19 cellular contexts compared by ENCODE assay signal in genomic region chr6:20805027-20805426, GRCh38.
DNase-seq lines count a peak whose midpoint lies in the region; ATAC-seq and TF ChIP-seq lines count a peak whose summit lies in the region.
"Had no signal": no experiment of that assay in that cellular context is flagged by ENCODE, and none has a peak within 500 bp of the region (broad histone marks: within the 10 kb centered on the region; RNA-seq: fewer than 3 reads in every experiment).

No MANE protein-coding gene starts in this region.

- H3K27me3 ChIP-seq in A673 (replicated peaks; ENCODE audit: insufficient read depth, low read depth, low read length, poor library complexity), result no peaks in the 10 kb centered on the region
- H3K27me3 ChIP-seq: heart left ventricle, SJSA1 had no signal

- no peak overlapping the region for H3K4me3 Mint-ChIP-seq in glutamatergic neuron (ENCODE audit: unreplicated experiment)
- no peak overlapping the region for H3K4me3 Mint-ChIP-seq in stimulated activated memory B cell treated with anti-CD40 and anti-IgM and Interleukin-4, amounts not matched to agents 10 μg/mL and 1 μg/mL and 100 μg/mL, for 72 hours
- H3K4me3 Mint-ChIP-seq: endodermal cell; memory B cell; stimulated activated naive CD8-positive, alpha-beta T cell treated with anti-CD3 and anti-CD28 coated beads, Interleukin-15, amount 100 ng/mL, for 72 hours had no signal

- no peak overlapping the region for H3K27ac ChIP-seq in A673 (ENCODE audit: low read depth, low read length, poor library complexity, severe bottlenecking)
- H3K27ac ChIP-seq: A549, GM23248, heart left ventricle, SJSA1 had no signal

- POLR2A ChIA-PET in A673 (lab: Charles Lee; ENCODE audit: low non-redundant PET), result no interaction called here

- ATAC-seq in Right ventricle myocardium superior (ENCODE audit: poor library complexity) (peak; percentile 53), Right ventricle myocardium inferior (no peak), HG03103 (IDR thresholded peaks at IDR 0.05; ENCODE audit: low read depth, unreplicated experiment) (peak; percentile 69)
- no peak for ATAC-seq in stimulated activated memory B cell treated with anti-CD40 and anti-IgM and Interleukin-4, amounts not matched to agents 10 μg/mL and 1 μg/mL and 100 μg/mL, for 72 hours
- ATAC-seq: A549; heart left ventricle; stimulated activated naive CD8-positive, alpha-beta T cell treated with anti-CD3 and anti-CD28 coated beads, Interleukin-15, amount 100 ng/mL, for 72 hours had no signal

- no peak for DNase-seq in Right ventricle myocardium superior
- no peak for DNase-seq in Right ventricle myocardium inferior (ENCODE audit: missing footprints)
- DNase-seq in glutamatergic neuron, result no peak
- no peak for DNase-seq in NCI-H2107 treated with DMSO at 0.1 percent for 48 hours (lab: John Stamatoyannopoulos, UW; ENCODE audit: unreplicated experiment)
- DNase-seq in A673 (ENCODE audit: low spot score), result no peak
- DNase-seq in effector CD4-positive, alpha-beta T cell, result no peak
- DNase-seq: activated CD4-positive, CD25-positive, alpha-beta regulatory T cell treated with anti-CD3 and anti-CD28 coated beads, Interleukin-2, amount 50 U/mL, for 72 hours; activated effector memory CD4-positive, alpha-beta T cell treated with Interleukin-2 at 50 U/mL for 16 hours; endodermal cell; GM23248; heart left ventricle; NCI-H2029 treated with DMSO at 0.1 percent for 48 hours; NCI-H510A treated with DMSO at 0.1 percent for 48 hours; stimulated activated naive CD8-positive, alpha-beta T cell treated with anti-CD3 and anti-CD28 coated beads, Interleukin-15, amount 100 ng/mL, for 72 hours had no signal

- CTCF ChIA-PET in A673 (lab: Charles Lee), result no interaction called here

- H3K4me1 Mint-ChIP-seq in glutamatergic neuron (ENCODE audit: low read depth, unreplicated experiment), result peaks cover 9% of the 10 kb centered on the region
- no peaks in the 10 kb centered on the region for H3K4me1 Mint-ChIP-seq in stimulated activated memory B cell treated with anti-CD40 and anti-IgM and Interleukin-4, amounts not matched to agents 10 μg/mL and 1 μg/mL and 100 μg/mL, for 72 hours
- H3K4me1 Mint-ChIP-seq: memory B cell; stimulated activated naive CD8-positive, alpha-beta T cell treated with anti-CD3 and anti-CD28 coated beads, Interleukin-15, amount 100 ng/mL, for 72 hours had no signal

- peaks cover 10% of the 10 kb centered on the region for H3K9me3 ChIP-seq in A673 (ENCODE audit: low read depth, low read length, poor library complexity, severe bottlenecking)

- peak overlapping the region; percentile 41 for H3K27ac Mint-ChIP-seq in glutamatergic neuron (ENCODE audit: unreplicated experiment)
- H3K27ac Mint-ChIP-seq in stimulated activated memory B cell treated with anti-CD40 and anti-IgM and Interleukin-4, amounts not matched to agents 10 μg/mL and 1 μg/mL and 100 μg/mL, for 72 hours, result no peak overlapping the region
- H3K27ac Mint-ChIP-seq: endodermal cell; memory B cell; stimulated activated naive CD8-positive, alpha-beta T cell treated with anti-CD3 and anti-CD28 coated beads, Interleukin-15, amount 100 ng/mL, for 72 hours had no signal

- no TSS peak for BruUV-seq in A673 (replicated peaks; lab: Mats Ljungman, UMichigan)

- H3K4me3 ChIP-seq in A673 (ENCODE audit: low read depth, low read length, poor library complexity, severe bottlenecking), result no peak overlapping the region
- H3K4me3 ChIP-seq: A549, GM23248, heart left ventricle, SJSA1 had no signal

- peaks cover 12% of the 10 kb centered on the region for H3K4me1 ChIP-seq in A673 (ENCODE audit: insufficient read depth, low read length, poor library complexity, severe bottlenecking)
- H3K4me1 ChIP-seq: SJSA1 had no signal

- TF ChIP-seq CTCF in glutamatergic neuron (IDR thresholded peaks at IDR 0.05; ENCODE audit: partially characterized antibody, unreplicated experiment) (no peak), A673 (conservative IDR thresholded peaks at IDR 0.05; ENCODE audit: low read depth, low read length) (no peak)

- no peaks in the 10 kb centered on the region for H3K27me3 Mint-ChIP-seq in glutamatergic neuron (ENCODE audit: unreplicated experiment)
- no peaks in the 10 kb centered on the region for H3K27me3 Mint-ChIP-seq in stimulated activated memory B cell treated with anti-CD40 and anti-IgM and Interleukin-4, amounts not matched to agents 10 μg/mL and 1 μg/mL and 100 μg/mL, for 72 hours
- H3K27me3 Mint-ChIP-seq: memory B cell; stimulated activated naive CD8-positive, alpha-beta T cell treated with anti-CD3 and anti-CD28 coated beads, Interleukin-15, amount 100 ng/mL, for 72 hours had no signal

- intact Hi-C loops in Right ventricle myocardium superior (cut with DNase I) (no loop called here), Right ventricle myocardium inferior (cut with DNase I) (no loop called here), A673 (cut with micrococcal nuclease; ENCODE audit: unreplicated experiment) (no loop called here)

- no peaks in the 10 kb centered on the region for H3K9me3 Mint-ChIP-seq in glutamatergic neuron (ENCODE audit: unreplicated experiment)
- H3K9me3 Mint-ChIP-seq in stimulated activated memory B cell treated with anti-CD40 and anti-IgM and Interleukin-4, amounts not matched to agents 10 μg/mL and 1 μg/mL and 100 μg/mL, for 72 hours, result peaks cover 19% of the 10 kb centered on the region

- H3K36me3 ChIP-seq in A673 (ENCODE audit: insufficient read depth, low read length, poor library complexity, severe bottlenecking), result peaks cover 4% of the 10 kb centered on the region
- H3K36me3 ChIP-seq: heart left ventricle, SJSA1 had no signal

- H3K36me3 Mint-ChIP-seq in glutamatergic neuron (ENCODE audit: unreplicated experiment), result peaks cover 13% of the 10 kb centered on the region
- H3K36me3 Mint-ChIP-seq in stimulated activated memory B cell treated with anti-CD40 and anti-IgM and Interleukin-4, amounts not matched to agents 10 μg/mL and 1 μg/mL and 100 μg/mL, for 72 hours, result peaks cover 51% of the 10 kb centered on the region

Comparison
In these comparisons a context has a peak if more than half of its experiments do, and no peak if none do; other contexts are left out.
1. ATAC-seq: peak in Right ventricle myocardium superior (single experiment) and HG03103 (single experiment); none in Right ventricle myocardium inferior (single experiment) and stimulated activated memory B cell treated with anti-CD40 and anti-IgM and Interleukin-4, amounts not matched to agents 10 μg/mL and 1 μg/mL and 100 μg/mL, for 72 hours (single experiment).